Comparison of ENCODE assay signal across 8 cellular contexts in genomic region chr10:28432210-28432676, GRCh38.
DNase-seq lines count a peak whose midpoint lies in the region; ATAC-seq and TF ChIP-seq lines count a peak whose summit lies in the region.

No MANE protein-coding gene starts in this region.

- no peak overlapping the region for H3K4ac ChIP-seq in neuronal stem cell (ENCODE audit: low read length)

- H2BK120ac ChIP-seq in neuronal stem cell (ENCODE audit: low read depth, low read length), result no peak overlapping the region

- H3K4me3 ChIP-seq in GM12875 (ENCODE audit: low read depth, low read length), result no peak overlapping the region
- no peak overlapping the region for H3K4me3 ChIP-seq in fibroblast of villous mesenchyme (ENCODE audit: low read depth, low read length)
- H3K4me3 ChIP-seq in neuronal stem cell (ENCODE audit: low read length in 2 of 2), result no peak overlapping the region

- DNase-seq in AG08395 (ENCODE audit: low spot score) (peak; percentile 88), HK-2 (ENCODE audit: unreplicated experiment) (peak; percentile 39), NCI-H748 treated with DMSO at 0.1 percent for 48 hours (lab: John Stamatoyannopoulos, UW) (peak; percentile 18), fibroblast of villous mesenchyme (ENCODE audit: low read depth) (peak; percentile 71), neuronal stem cell (ENCODE audit: low spot score) (peak; percentile 48)
- peak; percentile 35 to 43 for DNase-seq in activated T-cell treated with anti-CD3 and anti-CD28 coated beads, Interleukin-2, amount 50 U/mL, for 48 hours

- H2BK5ac ChIP-seq in neuronal stem cell (ENCODE audit: low read length), result no peak overlapping the region

- peaks cover 0 to 2% of the 10 kb centered on the region in 2 donors for H3K4me1 ChIP-seq in neuronal stem cell (ENCODE audit: control insufficient read depth in 2 of 2, insufficient read depth in 1 of 2, low read depth in 1 of 2, low read length in 2 of 2)

- no peak overlapping the region for H3K14ac ChIP-seq in neuronal stem cell (ENCODE audit: low read length)

- no peak overlapping the region for H2BK15ac ChIP-seq in neuronal stem cell (ENCODE audit: low read length)

- H3K9ac ChIP-seq in neuronal stem cell (ENCODE audit: low read depth, low read length, poor library complexity), result no peak overlapping the region

- H3K79me1 ChIP-seq in neuronal stem cell (ENCODE audit: low read depth, low read length), result no peaks in the 10 kb centered on the region

- H2AFZ ChIP-seq in neuronal stem cell (ENCODE audit: low read length), result peak overlapping the region; percentile 86

- no peaks in the 10 kb centered on the region for H3K36me3 ChIP-seq in neuronal stem cell (replicated peaks in 1 of 2; ENCODE audit: control insufficient read depth in 2 of 2, insufficient read depth in 2 of 2, low read length in 2 of 2)

- ATAC-seq in HG03520 (IDR thresholded peaks at IDR 0.05; ENCODE audit: unreplicated experiment), result no peak

- no peaks in the 10 kb centered on the region for H3K9me3 ChIP-seq in neuronal stem cell (replicated peaks in 1 of 2; ENCODE audit: control insufficient read depth in 2 of 2, insufficient read depth in 1 of 2, low read depth in 1 of 2, low read length in 2 of 2)

- no peak overlapping the region for H3K23ac ChIP-seq in neuronal stem cell (ENCODE audit: low read depth, low read length, poor library complexity)

- H3K27me3 ChIP-seq in neuronal stem cell (ENCODE audit: control insufficient read depth in 3 of 3, insufficient read depth in 3 of 3, low read depth in 1 of 3, low read length in 3 of 3), result no peaks in the 10 kb centered on the region

- H3K27ac ChIP-seq in neuronal stem cell (replicated peaks; ENCODE audit: low read length), result no peak overlapping the region

- TF ChIP-seq CTCF in GM12875 (IDR thresholded peaks at IDR 0.05; ENCODE audit: borderline replicate concordance, insufficient read depth, low read depth, low read length), result peak; percentile 68; the same call in 1 of the 2 replicates
- TF ChIP-seq CTCF in fibroblast of villous mesenchyme (IDR thresholded peaks at IDR 0.05; ENCODE audit: insufficient read depth, low read depth, low read length), result peak; percentile 88

- no CpG with 5 or more reads among the region's 9 CpGs for WGBS in neuronal stem cell (ENCODE audit: extremely low coverage in 2 of 2, insufficient read length in 2 of 2, insufficient replicate concordance in 1 of 2), 2 donors

- no peak overlapping the region for H4K91ac ChIP-seq in neuronal stem cell (ENCODE audit: low read depth, low read length, poor library complexity)

- no peak overlapping the region for H2BK12ac ChIP-seq in neuronal stem cell (ENCODE audit: low read length)

- no peak overlapping the region for H4K8ac ChIP-seq in neuronal stem cell (ENCODE audit: low read depth, low read length)

- no peak overlapping the region for H3K4me2 ChIP-seq in neuronal stem cell (ENCODE audit: insufficient read depth, low read length, poor library complexity, severe bottlenecking)

- no peak overlapping the region for H3K18ac ChIP-seq in neuronal stem cell (ENCODE audit: low read length)

- H2AK5ac ChIP-seq in neuronal stem cell (ENCODE audit: low read depth, low read length), result no peak overlapping the region

Comparison
In these comparisons a context has a peak if more than half of its experiments do, and no peak if none do; other contexts are left out.
1. DNase-seq: peak in every context shown above with its lines; median percentile 88 in AG08395; 71 in fibroblast of villous mesenchyme; 48 in neuronal stem cell; 39 in HK-2; 39 in activated T-cell treated with anti-CD3 and anti-CD28 coated beads, Interleukin-2, amount 50 U/mL, for 48 hours; 18 in NCI-H748 treated with DMSO at 0.1 percent for 48 hours.